Comparison of ENCODE assay signal across 22 cellular contexts in the genomic region with DNA sequence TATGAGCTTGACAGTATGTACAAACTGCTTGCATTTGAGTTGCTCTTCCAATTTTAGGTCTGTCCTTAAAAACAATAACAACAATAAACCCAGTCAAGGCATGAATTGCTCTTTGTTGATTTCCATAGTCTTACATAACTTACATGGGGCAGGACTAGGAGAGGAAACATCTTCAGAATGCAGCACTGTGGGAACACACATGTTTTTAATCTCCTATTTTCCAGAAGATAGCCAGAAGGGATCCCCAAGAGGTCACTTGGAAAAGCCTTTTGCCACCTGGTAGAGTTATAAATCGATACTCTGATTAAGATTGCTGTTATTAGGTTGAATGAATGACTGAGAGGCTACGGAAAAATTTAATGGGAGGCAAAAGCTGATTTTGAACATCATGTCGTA.
DNase-seq lines count a peak whose midpoint lies in the region; ATAC-seq and TF ChIP-seq lines count a peak whose summit lies in the region.
"Had no signal": no experiment of that assay in that cellular context is flagged by ENCODE, and none has a peak within 500 bp of the region (broad histone marks: within the 10 kb centered on the region; RNA-seq: fewer than 3 reads in every experiment).

No MANE protein-coding gene starts in this region.

- no peak for ATAC-seq in activated T-cell treated with anti-CD3 and anti-CD28 coated beads, Interleukin-2, amount 50 U/mL, for 72 hours (replicated peaks in 1 of 2)
- ATAC-seq in HG02798 (IDR thresholded peaks at IDR 0.05; ENCODE audit: poor library complexity, unreplicated experiment) (no peak), GM18519 (IDR thresholded peaks at IDR 0.05; ENCODE audit: low FRiP score, unreplicated experiment) (no peak)
- ATAC-seq: activated CD4-positive, alpha-beta T cell treated with anti-CD3 and anti-CD28 coated beads for 36 hours; activated naive CD4-positive, alpha-beta T cell treated with anti-CD3 and anti-CD28 coated beads, Interleukin-2, amount 50 U/mL, for 72 hours; right lobe of liver; T-cell had no signal

- H3K27me3 Mint-ChIP-seq in mesothelial cell of epicardium (ENCODE audit: low read depth) = no peaks in the 10 kb centered on the region
- no peaks in the 10 kb centered on the region for H3K27me3 Mint-ChIP-seq in activated T-cell treated with anti-CD3 and anti-CD28 coated beads, Interleukin-2, amount 50 U/mL, for 72 hours (ENCODE audit: low read depth)
- H3K27me3 Mint-ChIP-seq: activated CD4-positive, alpha-beta T cell treated with anti-CD3 and anti-CD28 coated beads for 36 hours; naive B cell; T-cell had no signal

- no peak for TF ChIP-seq CTCF in mesothelial cell of epicardium (IDR thresholded peaks at IDR 0.05; ENCODE audit: unreplicated experiment)

- H3K36me3 Mint-ChIP-seq in mesothelial cell of epicardium = peaks cover 3% of the 10 kb centered on the region
- no peaks in the 10 kb centered on the region for H3K36me3 Mint-ChIP-seq in activated T-cell treated with anti-CD3 and anti-CD28 coated beads, Interleukin-2, amount 50 U/mL, for 72 hours (ENCODE audit: insufficient read depth in 2 of 2)
- H3K36me3 Mint-ChIP-seq: activated naive CD4-positive, alpha-beta T cell treated with anti-CD3 and anti-CD28 coated beads, Interleukin-2, amount 50 U/mL, for 72 hours; T-cell had no signal

- H3K27ac Mint-ChIP-seq in mesothelial cell of epicardium = peak overlapping the region; percentile 18
- no peak overlapping the region for H3K27ac Mint-ChIP-seq in activated T-cell treated with anti-CD3 and anti-CD28 coated beads, Interleukin-2, amount 50 U/mL, for 72 hours
- H3K27ac Mint-ChIP-seq: activated CD4-positive, alpha-beta T cell treated with anti-CD3 and anti-CD28 coated beads for 36 hours; activated naive CD4-positive, alpha-beta T cell treated with anti-CD3 and anti-CD28 coated beads, Interleukin-2, amount 50 U/mL, for 72 hours; activated T-helper 1 cell treated with anti-CD3 and anti-CD28 coated beads, Interleukin-12 subunit alpha, Interleukin-12 subunit beta, Interleukin-2, Interleukin-4 antibody, amounts not matched to agents 30 ng/mL and 10 ng/mL and 1 ng/mL, durations not matched to agents 14 hours and 24 hours and 36 hours; endodermal cell; naive B cell; T-cell had no signal

- DNase-seq in AG08395 (ENCODE audit: low spot score) (peak; percentile 55), GM03348 (ENCODE audit: low spot score) (peak; percentile 59), dedifferentiated amniotic fluid mesenchymal stem cell (ENCODE audit: extremely low spot score) (peak; percentile 24), mesothelial cell of epicardium (ENCODE audit: low spot score in 2 of 2, unreplicated experiment in 2 of 2) (no peak), NCI-H2196 treated with DMSO at 0.1 percent for 48 hours (lab: John Stamatoyannopoulos, UW; ENCODE audit: unreplicated experiment) (no peak)
- DNase-seq in activated T-cell treated with anti-CD3 and anti-CD28 coated beads, Interleukin-2, amount 50 U/mL, for 72 hours = no peak
- DNase-seq: ACHN; activated CD4-positive, alpha-beta T cell treated with anti-CD3 and anti-CD28 coated beads for 36 hours; DMS79; endodermal cell; H7; islet precursor cell; Karpas-422; naive B cell; NCI-H2081; NCI-H510A; right lobe of liver; T-cell had no signal

- H3K4me1 Mint-ChIP-seq in mesothelial cell of epicardium = peaks cover 29% of the 10 kb centered on the region
- H3K4me1 Mint-ChIP-seq in activated T-cell treated with anti-CD3 and anti-CD28 coated beads, Interleukin-2, amount 50 U/mL, for 72 hours (ENCODE audit: low read depth) = no peaks in the 10 kb centered on the region
- H3K4me1 Mint-ChIP-seq: activated CD4-positive, alpha-beta T cell treated with anti-CD3 and anti-CD28 coated beads for 36 hours; endodermal cell; naive B cell; T-cell had no signal

- H3K4me3 Mint-ChIP-seq in mesothelial cell of epicardium = no peak overlapping the region
- H3K4me3 Mint-ChIP-seq in activated T-cell treated with anti-CD3 and anti-CD28 coated beads, Interleukin-2, amount 50 U/mL, for 72 hours = no peak overlapping the region
- H3K4me3 Mint-ChIP-seq: activated CD4-positive, alpha-beta T cell treated with anti-CD3 and anti-CD28 coated beads for 36 hours; activated T-helper 1 cell treated with anti-CD3 and anti-CD28 coated beads, Interleukin-12 subunit alpha, Interleukin-12 subunit beta, Interleukin-2, Interleukin-4 antibody, amounts not matched to agents 30 ng/mL and 10 ng/mL and 1 ng/mL, durations not matched to agents 14 hours and 24 hours and 36 hours; endodermal cell; naive B cell; T-cell had no signal

- peaks cover 17% of the 10 kb centered on the region for H3K9me3 Mint-ChIP-seq in mesothelial cell of epicardium
- H3K9me3 Mint-ChIP-seq in activated T-cell treated with anti-CD3 and anti-CD28 coated beads, Interleukin-2, amount 50 U/mL, for 72 hours = peaks cover under 1% of the 10 kb centered on the region in 2 donors
- H3K9me3 Mint-ChIP-seq: activated T-helper 1 cell treated with anti-CD3 and anti-CD28 coated beads, Interleukin-12 subunit alpha, Interleukin-12 subunit beta, Interleukin-2, Interleukin-4 antibody, amounts not matched to agents 30 ng/mL and 10 ng/mL and 1 ng/mL, durations not matched to agents 14 hours and 24 hours and 36 hours; endodermal cell had no signal

Comparison
In these comparisons a context has a peak if more than half of its experiments do, and no peak if none do; other contexts are left out.
1. DNase-seq: peak in AG08395 (single experiment), GM03348 (single experiment) and dedifferentiated amniotic fluid mesenchymal stem cell (single experiment); none in mesothelial cell of epicardium (0 of 2), NCI-H2196 treated with DMSO at 0.1 percent for 48 hours (single experiment) and activated T-cell treated with anti-CD3 and anti-CD28 coated beads, Interleukin-2, amount 50 U/mL, for 72 hours (0 of 2).